ENCODE assay signal across 18 cellular contexts in genomic region chr10:43057831-43058340, GRCh38. TPM values are rescaled to one million over a fixed set of nuclear protein-coding genes. Genes with fewer than 3 reads are reported as not detected.
DNase-seq lines count a peak whose midpoint lies in the region; ATAC-seq, FAIRE-seq and TF ChIP-seq lines count a peak whose summit lies in the region.
"Had no signal": no experiment of that assay in that cellular context is flagged by ENCODE, and none has a peak within 500 bp of the region (broad histone marks: within the 10 kb centered on the region; RNA-seq: fewer than 3 reads in every experiment).

No MANE protein-coding gene starts in this region.

- no peaks in the 10 kb centered on the region for H3K27me3 ChIP-seq in BLaER1
- no peaks in the 10 kb centered on the region for H3K27me3 ChIP-seq in H9 (ENCODE audit: insufficient read depth, low read length)
- H3K27me3 ChIP-seq in small intestine (ENCODE audit: control insufficient read depth in 2 of 2, insufficient read depth in 2 of 2, low read length in 2 of 2) = no peaks in the 10 kb centered on the region
- H3K27me3 ChIP-seq: Peyer's patch had no signal

- no peak overlapping the region for H3K23ac ChIP-seq in H9 (ENCODE audit: insufficient read length, low read depth, low read length)

- no peak overlapping the region for H2BK20ac ChIP-seq in H9 (ENCODE audit: low read depth, low read length, poor library complexity, severe bottlenecking)

- peak; percentile 8 for DNase-seq in activated naive CD8-positive, alpha-beta T cell treated with anti-CD3 and anti-CD28 coated beads, Interleukin-2, amount 10 ng/mL, durations not matched to agents 7 days and 5 days
- DNase-seq in activated naive CD8-positive, alpha-beta T cell treated with anti-CD3 and anti-CD28 coated beads for 36 hours = no peak
- DNase-seq in H9 (no peak), sciatic nerve (ENCODE audit: low spot score) (peak; percentile 30), small intestine (no peak), NCI-H446 (lab: John Stamatoyannopoulos, UW) (no peak)
- DNase-seq: COR-L47; HFFc6; NCI-H1105; NCI-H1694; NCI-H2081 treated with DMSO at 0.1 percent for 48 hours; NK-92 treated with Interleukin-12 subunit alpha and Interleukin-12 subunit beta, amount 100 ng/mL, for 24 hours; Peyer's patch had no signal

- no peak overlapping the region; the same call in 1 of the 2 replicates for H3K9ac ChIP-seq in BLaER1
- H3K9ac ChIP-seq in H9 (ENCODE audit: extremely low read depth, insufficient read length, low read length) = no peak overlapping the region

- no peak overlapping the region for H3K27ac Mint-ChIP-seq in activated naive CD8-positive, alpha-beta T cell treated with anti-CD3 and anti-CD28 coated beads, Interleukin-2, amount 10 ng/mL, durations not matched to agents 7 days and 5 days
- no peak overlapping the region for H3K27ac Mint-ChIP-seq in activated naive CD8-positive, alpha-beta T cell treated with anti-CD3 and anti-CD28 coated beads for 36 hours
- H3K27ac Mint-ChIP-seq in H9 = no peak overlapping the region
- H3K27ac Mint-ChIP-seq: HFFc6 had no signal

- peak overlapping the region; percentile 18; the same call in 1 of the 2 replicates for H3K27ac ChIP-seq in BLaER1
- no peak overlapping the region for H3K27ac ChIP-seq in H9 (ENCODE audit: insufficient read length, low read depth, low read length)
- H3K27ac ChIP-seq in small intestine (ENCODE audit: low read depth in 1 of 2, low read length in 1 of 2) = no peak overlapping the region
- H3K27ac ChIP-seq: Peyer's patch had no signal

- no peaks in the 10 kb centered on the region for H3K4me1 Mint-ChIP-seq in activated naive CD8-positive, alpha-beta T cell treated with anti-CD3 and anti-CD28 coated beads, Interleukin-2, amount 10 ng/mL, durations not matched to agents 7 days and 5 days
- no peaks in the 10 kb centered on the region for H3K4me1 Mint-ChIP-seq in activated naive CD8-positive, alpha-beta T cell treated with anti-CD3 and anti-CD28 coated beads for 36 hours
- H3K4me1 Mint-ChIP-seq in H9 = no peaks in the 10 kb centered on the region

- H4K5ac ChIP-seq in H9 (ENCODE audit: insufficient read length, low read depth, low read length) = no peak overlapping the region

- H2BK12ac ChIP-seq in H9 (ENCODE audit: insufficient read length, low read depth, low read length) = no peak overlapping the region

- H3K79me1 ChIP-seq in H9 (ENCODE audit: insufficient read depth, low read depth, low read length, poor library complexity, severe bottlenecking) = no peaks in the 10 kb centered on the region

- no peaks in the 10 kb centered on the region for H3K9me3 Mint-ChIP-seq in activated naive CD8-positive, alpha-beta T cell treated with anti-CD3 and anti-CD28 coated beads, Interleukin-2, amount 10 ng/mL, durations not matched to agents 7 days and 5 days
- no peaks in the 10 kb centered on the region for H3K9me3 Mint-ChIP-seq in activated naive CD8-positive, alpha-beta T cell treated with anti-CD3 and anti-CD28 coated beads for 36 hours
- H3K9me3 Mint-ChIP-seq in H9 = peaks cover 0 to 3% of the 10 kb centered on the region in 2 experiments; a peak in 3 of 5 replicates
- H3K9me3 Mint-ChIP-seq: HFFc6 had no signal

- H2BK15ac ChIP-seq in H9 (ENCODE audit: low read depth, low read length) = no peak overlapping the region

- intact Hi-C loops in sciatic nerve (cut with DNase I) = no loop called here

- H3K56ac ChIP-seq in H9 (ENCODE audit: insufficient read length, low read depth, low read length) = no peak overlapping the region

- no peak overlapping the region for H3T11ph ChIP-seq in H9 (ENCODE audit: low read length)

- H3K23me2 ChIP-seq in H9 (ENCODE audit: insufficient read length, low read depth, low read length, poor library complexity, severe bottlenecking) = no peaks in the 10 kb centered on the region

- 0 out of 2 replicates have a peak, but pooled peaks cover 8% of the 10 kb centered on the region for H3K9me3 ChIP-seq in BLaER1
- no peaks in the 10 kb centered on the region for H3K9me3 ChIP-seq in H9 (ENCODE audit: control insufficient read depth, low read depth, low read length)
- H3K9me3 ChIP-seq in small intestine (ENCODE audit: control insufficient read depth, low read depth) = no peaks in the 10 kb centered on the region
- H3K9me3 ChIP-seq: Peyer's patch had no signal

- POLR2A ChIA-PET in activated naive CD8-positive, alpha-beta T cell treated with anti-CD3 and anti-CD28 coated beads, Interleukin-2, amount 10 ng/mL, durations not matched to agents 7 days and 5 days (lab: Charles Lee) = no interaction called here

- no peaks in the 10 kb centered on the region for H3K79me2 ChIP-seq in H9 (ENCODE audit: insufficient read depth, low read length)

- H4K8ac ChIP-seq in H9 (replicated peaks; ENCODE audit: insufficient read length, low read depth, low read length) = no peak overlapping the region

- TF ChIP-seq CTCF in H9 (conservative IDR thresholded peaks at IDR 0.05) = no peak

- H3K4me2 ChIP-seq in BLaER1 (peak overlapping the region; percentile 83), H9 (ENCODE audit: insufficient read depth, insufficient read length, low read length) (no peak overlapping the region)

- peaks cover 13% of the 10 kb centered on the region for H3K27me3 Mint-ChIP-seq in activated naive CD8-positive, alpha-beta T cell treated with anti-CD3 and anti-CD28 coated beads, Interleukin-2, amount 10 ng/mL, durations not matched to agents 7 days and 5 days
- H3K27me3 Mint-ChIP-seq in activated naive CD8-positive, alpha-beta T cell treated with anti-CD3 and anti-CD28 coated beads for 36 hours = peaks cover 6% of the 10 kb centered on the region
- H3K27me3 Mint-ChIP-seq in H9 (ENCODE audit: low read depth) = peaks cover 8% of the 10 kb centered on the region

- no peak overlapping the region for H4K91ac ChIP-seq in H9 (ENCODE audit: insufficient read length, low read depth, low read length)

- no peak overlapping the region for H2AFZ ChIP-seq in H9 (ENCODE audit: low read length)

- H3K4ac ChIP-seq in H9 (ENCODE audit: low read depth, low read length) = no peak overlapping the region

- no peaks in the 10 kb centered on the region for H3K36me3 Mint-ChIP-seq in activated naive CD8-positive, alpha-beta T cell treated with anti-CD3 and anti-CD28 coated beads, Interleukin-2, amount 10 ng/mL, durations not matched to agents 7 days and 5 days
- H3K36me3 Mint-ChIP-seq in activated naive CD8-positive, alpha-beta T cell treated with anti-CD3 and anti-CD28 coated beads for 36 hours = no peaks in the 10 kb centered on the region
- H3K36me3 Mint-ChIP-seq in H9 (ENCODE audit: insufficient read depth in 1 of 3, low read depth in 3 of 3) = no peaks in the 10 kb centered on the region

- no peak overlapping the region for H3K4me3 Mint-ChIP-seq in activated naive CD8-positive, alpha-beta T cell treated with anti-CD3 and anti-CD28 coated beads, Interleukin-2, amount 10 ng/mL, durations not matched to agents 7 days and 5 days
- H3K4me3 Mint-ChIP-seq in activated naive CD8-positive, alpha-beta T cell treated with anti-CD3 and anti-CD28 coated beads for 36 hours = no peak overlapping the region
- no peak overlapping the region for H3K4me3 Mint-ChIP-seq in H9
- H3K4me3 Mint-ChIP-seq: HFFc6 had no signal

- no peak overlapping the region for H3K18ac ChIP-seq in H9 (ENCODE audit: insufficient read length, low read depth, low read length)

- no peak overlapping the region for H2BK5ac ChIP-seq in H9 (ENCODE audit: insufficient read length, low read length)

- H3K36me3 ChIP-seq in BLaER1 (no peaks in the 10 kb centered on the region), small intestine (ENCODE audit: control insufficient read depth in 2 of 2, insufficient read depth in 2 of 2, low read length in 2 of 2) (no peaks in the 10 kb centered on the region)
- H3K36me3 ChIP-seq: Peyer's patch had no signal

- no peak overlapping the region for H3K4me3 ChIP-seq in BLaER1
- no peak overlapping the region for H3K4me3 ChIP-seq in small intestine (ENCODE audit: low read depth in 1 of 2, low read length in 2 of 2)
- H3K4me3 ChIP-seq: K562, Peyer's patch had no signal

- no peak overlapping the region for H2AK5ac ChIP-seq in H9 (ENCODE audit: insufficient read length, low read length)

- H3K4me1 ChIP-seq in BLaER1 (peaks cover 62% of the 10 kb centered on the region), H9 (ENCODE audit: insufficient read depth, low read length) (no peaks in the 10 kb centered on the region), small intestine (ENCODE audit: control insufficient read depth in 2 of 2, insufficient read depth in 1 of 2, low read depth in 1 of 2, low read length in 1 of 2) (no peaks in the 10 kb centered on the region)
- H3K4me1 ChIP-seq: Peyer's patch had no signal

- H2BK120ac ChIP-seq in H9 (ENCODE audit: low read depth, low read length, poor library complexity, severe bottlenecking) = no peak overlapping the region

- H4K20me1 ChIP-seq in BLaER1 = no peaks in the 10 kb centered on the region
- H4K20me1 ChIP-seq in H9 (ENCODE audit: control insufficient read depth, insufficient read depth, insufficient read length) = no peaks in the 10 kb centered on the region

- no peak for ATAC-seq in activated naive CD8-positive, alpha-beta T cell treated with anti-CD3 and anti-CD28 coated beads, Interleukin-2, amount 10 ng/mL, durations not matched to agents 7 days and 5 days (ENCODE audit: low read depth)
- ATAC-seq in sciatic nerve = no peak
- ATAC-seq: K562, Right ventricle myocardium inferior had no signal

- H3K14ac ChIP-seq in H9 (ENCODE audit: insufficient read depth, low read length) = peak overlapping the region; percentile 50; the same call in 1 of the 2 replicates

- no CpG with 5 or more reads among the region's 9 CpGs for WGBS in H9 (ENCODE audit: extremely low coverage, insufficient read length, low lambda C conversion rate)
- WGBS in small intestine, 3 donors = 79 to 85% (median 79%) methylated on average over 9 of the region's 9 CpGs

- no peak for FAIRE-seq in small intestine (lab: Jason Lieb, UNC)
- FAIRE-seq: G401.6, H54, K562 had no signal

RNA-seq across cellular contexts. Expression of gene RET, which starts 19.0 kb away (rescaled TPM):
- under 1 TPM in 1 of 2 experiments, not detected in 1; 0.22 TPM for total RNA-seq in activated naive CD8-positive, alpha-beta T cell treated with anti-CD3 and anti-CD28 coated beads, Interleukin-2, amount 10 ng/mL, durations not matched to agents 7 days and 5 days
- not detected for total RNA-seq in activated naive CD8-positive, alpha-beta T cell treated with anti-CD3 and anti-CD28 coated beads for 36 hours
- 11.2 and 12.2 TPM in 2 replicates for total RNA-seq in H9 (2021)
- 0.80 TPM for total RNA-seq in sciatic nerve
- polyA plus RNA-seq in small intestine = 1 to 10 TPM in 1 of 3 donors, not detected in 2; 5.3 TPM
- polyA plus RNA-seq: K562 had no signal

Comparison
In these comparisons a context has a peak if more than half of its experiments do, and no peak if none do; other contexts are left out.
1. DNase-seq: peak in activated naive CD8-positive, alpha-beta T cell treated with anti-CD3 and anti-CD28 coated beads, Interleukin-2, amount 10 ng/mL, durations not matched to agents 7 days and 5 days (single experiment) and sciatic nerve (single experiment); none in activated naive CD8-positive, alpha-beta T cell treated with anti-CD3 and anti-CD28 coated beads for 36 hours (single experiment), H9 (single experiment), small intestine (single experiment) and NCI-H446 (0 of 2).